ENCODE assay signal across 8 cellular contexts in the genomic region with DNA sequence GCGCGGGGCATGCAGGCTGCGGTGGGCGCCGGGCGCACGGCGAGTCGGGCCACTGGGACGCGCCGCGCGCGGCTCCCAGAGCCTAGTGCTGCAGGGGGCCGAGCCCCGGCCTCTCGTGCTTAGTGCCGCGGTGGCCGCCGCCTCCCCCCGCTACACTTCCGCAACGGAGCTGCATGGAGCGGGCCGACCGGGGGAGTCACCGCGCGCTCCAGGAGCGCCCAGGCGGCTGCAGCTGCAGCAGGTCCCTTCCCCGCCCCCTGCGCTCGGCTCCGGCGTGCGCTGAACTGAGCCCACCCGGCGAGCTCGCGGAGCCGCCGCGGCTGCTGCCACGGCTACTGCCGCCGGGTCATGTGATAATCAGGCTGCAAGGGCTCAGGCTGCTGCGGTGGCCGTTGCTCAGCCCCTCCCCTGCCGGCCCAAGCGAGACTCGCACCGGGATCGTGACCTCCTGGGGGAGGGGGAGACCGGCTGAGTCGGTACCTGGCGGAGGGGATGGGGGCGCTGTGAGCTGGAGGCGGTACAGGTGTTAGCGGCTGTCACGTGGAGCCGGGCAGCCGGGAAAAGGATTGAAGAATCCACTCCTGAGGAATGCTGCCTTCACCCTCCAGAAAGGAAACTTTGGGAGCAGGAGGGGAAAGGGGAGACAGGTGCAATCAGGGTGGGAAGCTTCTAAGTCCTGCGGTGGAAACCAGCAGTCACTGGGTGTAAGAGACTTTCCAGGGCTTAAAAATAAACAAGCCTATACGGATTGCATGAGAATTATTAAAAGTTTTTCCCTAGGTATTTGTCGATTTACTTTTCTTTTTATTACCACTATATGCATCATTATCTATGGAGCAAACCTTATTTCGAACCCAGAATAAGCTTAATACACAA. TPM values are rescaled to one million over a fixed set of nuclear protein-coding genes. Genes with fewer than 3 reads are reported as not detected.
DNase-seq lines count a peak whose midpoint lies in the region; ATAC-seq and TF ChIP-seq lines count a peak whose summit lies in the region.

A gene with protein sequence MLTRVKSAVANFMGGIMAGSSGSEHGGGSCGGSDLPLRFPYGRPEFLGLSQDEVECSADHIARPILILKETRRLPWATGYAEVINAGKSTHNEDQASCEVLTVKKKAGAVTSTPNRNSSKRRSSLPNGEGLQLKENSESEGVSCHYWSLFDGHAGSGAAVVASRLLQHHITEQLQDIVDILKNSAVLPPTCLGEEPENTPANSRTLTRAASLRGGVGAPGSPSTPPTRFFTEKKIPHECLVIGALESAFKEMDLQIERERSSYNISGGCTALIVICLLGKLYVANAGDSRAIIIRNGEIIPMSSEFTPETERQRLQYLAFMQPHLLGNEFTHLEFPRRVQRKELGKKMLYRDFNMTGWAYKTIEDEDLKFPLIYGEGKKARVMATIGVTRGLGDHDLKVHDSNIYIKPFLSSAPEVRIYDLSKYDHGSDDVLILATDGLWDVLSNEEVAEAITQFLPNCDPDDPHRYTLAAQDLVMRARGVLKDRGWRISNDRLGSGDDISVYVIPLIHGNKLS (minus strand): TSS at position 352 of the 876 bp plus-strand sequence. CDS start 414 bp downstream, outside the sequence.

- TF ChIP-seq CTCF in fibroblast of lung (conservative IDR thresholded peaks at IDR 0.05 in 1 of 2, IDR thresholded peaks at IDR 0.05 in 1 of 2; ENCODE audit: low read depth in 1 of 2, low read length in 2 of 2) (no peak), tibial artery (IDR thresholded peaks at IDR 0.05) (peak; percentile 32 to 44)

- H3K4me1 Mint-ChIP-seq in CD4-positive, alpha-beta memory T cell, result peaks cover 9 to 15% (median 13%) of the 10 kb centered on the region in 4 donors
- H3K4me1 Mint-ChIP-seq in activated CD4-positive, alpha-beta memory T cell treated with anti-CD3 and anti-CD28 coated beads, Interleukin-2, amount 10 ng/mL, durations not matched to agents 7 days and 5 days, result peaks cover 10% of the 10 kb centered on the region

- no peaks in the 10 kb centered on the region for H3K9me3 ChIP-seq in CD4-positive, alpha-beta memory T cell (ENCODE audit: control insufficient read depth in 1 of 2, low read length in 2 of 2)
- H3K9me3 ChIP-seq in fibroblast of lung (ENCODE audit: control insufficient read depth, insufficient read depth, low read depth, low read length), result no peaks in the 10 kb centered on the region
- no peaks in the 10 kb centered on the region for H3K9me3 ChIP-seq in muscle layer of colon (ENCODE audit: low read length)
- no peaks in the 10 kb centered on the region for H3K9me3 ChIP-seq in tibial artery

- intact Hi-C loops in CD4-positive, alpha-beta memory T cell (cut with micrococcal nuclease), result no loop called here
- intact Hi-C loops in tibial artery (cut with DNase I; ENCODE audit: low total_unique reads), result loop anchor here (5.0 to 10.0 kb wide), 2 partner anchors 70 to 118 kb away; no protein-coding TSS in a partner anchor

- H3K4me3 ChIP-seq in CD4-positive, alpha-beta memory T cell (ENCODE audit: low read length in 2 of 2), result peak within 1 kb of the TSS in 1 of 2 donors; percentile 14
- H3K4me3 ChIP-seq in fibroblast of lung (replicated peaks in 1 of 4; ENCODE audit: control extremely low read depth in 1 of 4, insufficient read depth in 1 of 4, low read depth in 3 of 4, low read length in 4 of 4) (peak within 1 kb of the TSS; percentile 64 to 76 (median 72)), muscle layer of colon (ENCODE audit: low read depth in 1 of 2, low read length in 2 of 2) (peak within 1 kb of the TSS; percentile 60 to 83), tibial artery (peak within 1 kb of the TSS; percentile 77 to 94)

- CTCF ChIA-PET in CD4-positive, alpha-beta memory T cell (lab: Charles Lee; ENCODE audit: partially characterized antibody), result no interaction called here
- CTCF ChIA-PET in activated CD4-positive, alpha-beta memory T cell treated with anti-CD3 and anti-CD28 coated beads, Interleukin-2, amount 10 ng/mL, durations not matched to agents 7 days and 5 days (lab: Charles Lee), result no interaction called here

- H3K36me3 Mint-ChIP-seq in CD4-positive, alpha-beta memory T cell, result no peaks in the 10 kb centered on the region
- no peaks in the 10 kb centered on the region for H3K36me3 Mint-ChIP-seq in activated CD4-positive, alpha-beta memory T cell treated with anti-CD3 and anti-CD28 coated beads, Interleukin-2, amount 10 ng/mL, durations not matched to agents 7 days and 5 days (ENCODE audit: low read depth)

- peak within 1 kb of the TSS; percentile 23 for H3K9ac ChIP-seq in fibroblast of lung (ENCODE audit: insufficient read depth, low read length)
- H3K9ac ChIP-seq in muscle layer of colon (ENCODE audit: low read length), result no peak within 1 kb of the TSS

- H3K4me2 ChIP-seq in fibroblast of lung (ENCODE audit: extremely low read depth, insufficient read depth, low read length), result peak within 1 kb of the TSS; percentile 93

- H3K27me3 ChIP-seq in CD4-positive, alpha-beta memory T cell (ENCODE audit: insufficient read depth, low read length), result peaks cover 12% of the 10 kb centered on the region
- no peaks in the 10 kb centered on the region for H3K27me3 ChIP-seq in fibroblast of lung (ENCODE audit: control insufficient read depth, insufficient read depth, low read length)
- peaks cover 5 to 9% of the 10 kb centered on the region in 2 donors for H3K27me3 ChIP-seq in muscle layer of colon (ENCODE audit: control insufficient read depth in 1 of 2, insufficient read depth in 2 of 2, low read length in 2 of 2)
- no peaks in the 10 kb centered on the region for H3K27me3 ChIP-seq in tibial artery

- H3K27ac ChIP-seq in CD4-positive, alpha-beta memory T cell (ENCODE audit: low read depth, low read length), result no peak within 1 kb of the TSS
- no peak within 1 kb of the TSS for H3K27ac ChIP-seq in fibroblast of lung (ENCODE audit: insufficient read depth, low read length)
- no peak within 1 kb of the TSS for H3K27ac ChIP-seq in muscle layer of colon (ENCODE audit: low read depth, low read length)
- peak within 1 kb of the TSS; percentile 73 to 85 for H3K27ac ChIP-seq in tibial artery

- H2AFZ ChIP-seq in fibroblast of lung (ENCODE audit: low read length), result peak within 1 kb of the TSS; percentile 86

- peaks cover 26 to 38% of the 10 kb centered on the region in 2 donors for H3K27me3 Mint-ChIP-seq in CD4-positive, alpha-beta memory T cell
- peaks cover 50% of the 10 kb centered on the region for H3K27me3 Mint-ChIP-seq in activated CD4-positive, alpha-beta memory T cell treated with anti-CD3 and anti-CD28 coated beads, Interleukin-2, amount 10 ng/mL, durations not matched to agents 7 days and 5 days

- peak in 3 of 5 donors; percentile 1 to 6 (median 3) for DNase-seq in CD4-positive, alpha-beta memory T cell
- DNase-seq in GM19238 (ENCODE audit: insufficient read length, low spot score) (peak; percentile 44), NCI-H2227 (lab: John Stamatoyannopoulos, UW; ENCODE audit: unreplicated experiment) (peak; percentile 92), fibroblast of lung (ENCODE audit: low read depth in 2 of 2) (peak in 1 of 2 donors; percentile 14), tibial artery (peak; percentile 44 to 77)
- peak; percentile 20 for DNase-seq in activated CD4-positive, alpha-beta memory T cell treated with anti-CD3 and anti-CD28 coated beads, Interleukin-2, amount 10 ng/mL, durations not matched to agents 7 days and 5 days

- H4K20me1 ChIP-seq in fibroblast of lung (ENCODE audit: control insufficient read depth, extremely low read depth, insufficient read depth, low read length), result no peaks in the 10 kb centered on the region

- no peak within 1 kb of the TSS for H3K27ac Mint-ChIP-seq in CD4-positive, alpha-beta memory T cell
- no peak within 1 kb of the TSS for H3K27ac Mint-ChIP-seq in activated CD4-positive, alpha-beta memory T cell treated with anti-CD3 and anti-CD28 coated beads, Interleukin-2, amount 10 ng/mL, durations not matched to agents 7 days and 5 days

- H3K9me3 Mint-ChIP-seq in CD4-positive, alpha-beta memory T cell, result peaks cover 0 to 3% (median 0%) of the 10 kb centered on the region in 8 donors
- H3K9me3 Mint-ChIP-seq in activated CD4-positive, alpha-beta memory T cell treated with anti-CD3 and anti-CD28 coated beads, Interleukin-2, amount 10 ng/mL, durations not matched to agents 7 days and 5 days, result no peaks in the 10 kb centered on the region

- H3K79me2 ChIP-seq in fibroblast of lung (ENCODE audit: control insufficient read depth, insufficient read depth, low read length), result no peaks in the 10 kb centered on the region

- peak; percentile 80 for ATAC-seq in HG03175 (IDR thresholded peaks at IDR 0.05; ENCODE audit: unreplicated experiment)

- no peaks in the 10 kb centered on the region for H3K36me3 ChIP-seq in CD4-positive, alpha-beta memory T cell (ENCODE audit: insufficient read depth, low read length)
- H3K36me3 ChIP-seq in fibroblast of lung (ENCODE audit: control insufficient read depth, insufficient read depth, low read length) (no peaks in the 10 kb centered on the region), muscle layer of colon (ENCODE audit: insufficient read depth, low read length) (no peaks in the 10 kb centered on the region), tibial artery (no peaks in the 10 kb centered on the region)

- H3K4me1 ChIP-seq in CD4-positive, alpha-beta memory T cell (ENCODE audit: insufficient read depth, low read length), result peaks cover 20% of the 10 kb centered on the region
- peaks cover 5% of the 10 kb centered on the region for H3K4me1 ChIP-seq in fibroblast of lung (ENCODE audit: control insufficient read depth, extremely low read depth, insufficient read depth, low read length)
- peaks cover 9% of the 10 kb centered on the region for H3K4me1 ChIP-seq in muscle layer of colon (ENCODE audit: insufficient read depth, low read length)
- H3K4me1 ChIP-seq in tibial artery, result peaks cover 0 to 11% (median 7%) of the 10 kb centered on the region in 4 donors

- H3K4me3 Mint-ChIP-seq in CD4-positive, alpha-beta memory T cell, result peak within 1 kb of the TSS; percentile 79 to 92 (median 84)
- H3K4me3 Mint-ChIP-seq in activated CD4-positive, alpha-beta memory T cell treated with anti-CD3 and anti-CD28 coated beads, Interleukin-2, amount 10 ng/mL, durations not matched to agents 7 days and 5 days, result peak within 1 kb of the TSS; percentile 66

- POLR2A ChIA-PET in CD4-positive, alpha-beta memory T cell (lab: Charles Lee; ENCODE audit: partially characterized antibody), result no interaction called here
- POLR2A ChIA-PET in activated CD4-positive, alpha-beta memory T cell treated with anti-CD3 and anti-CD28 coated beads, Interleukin-2, amount 10 ng/mL, durations not matched to agents 7 days and 5 days (lab: Charles Lee), result interaction anchor here (1.1 kb wide), 1 partner anchor 9 kb away, joined by 3 read pairs; no protein-coding TSS in a partner anchor

RNA-seq across cellular contexts. Expression of the gene that starts here (rescaled TPM):
- total RNA-seq in CD4-positive, alpha-beta memory T cell, result under 1 TPM; 0.06 to 0.14 TPM
- not detected for polyA plus RNA-seq in CD4-positive, alpha-beta memory T cell
- total RNA-seq in activated CD4-positive, alpha-beta memory T cell treated with anti-CD3 and anti-CD28 coated beads, Interleukin-2, amount 10 ng/mL, durations not matched to agents 7 days and 5 days, result not detected
- 0.51 and 3.1 TPM in 2 replicates for total RNA-seq in fibroblast of lung
- polyA plus RNA-seq in fibroblast of lung, result 0.57 and 0.95 TPM in 2 replicates
- polyA plus RNA-seq in fibroblast of lung (2012), result 0.44 and 0.71 TPM in 2 replicates
- 0.07 and 0.27 TPM in 2 replicates for polyA minus RNA-seq in fibroblast of lung (ENCODE audit: low replicate concordance)

Comparison
In these comparisons a context has a peak if more than half of its experiments do, and no peak if none do; other contexts are left out.
1. Peak in DNase-seq in CD4-positive, alpha-beta memory T cell; RNA of the gene not detected or under 1 TPM.
2. Peak in DNase-seq in activated CD4-positive, alpha-beta memory T cell treated with anti-CD3 and anti-CD28 coated beads, Interleukin-2, amount 10 ng/mL, durations not matched to agents 7 days and 5 days; RNA of the gene not detected or under 1 TPM.
3. H3K27ac ChIP-seq: peak in tibial artery (2 of 2); none in CD4-positive, alpha-beta memory T cell (single experiment), fibroblast of lung (single experiment) and muscle layer of colon (single experiment).
4. CTCF ChIP-seq: peak in tibial artery (2 of 2); none in fibroblast of lung (0 of 2).